Comparison of ENCODE assay signal across 13 cellular contexts in the genomic region with DNA sequence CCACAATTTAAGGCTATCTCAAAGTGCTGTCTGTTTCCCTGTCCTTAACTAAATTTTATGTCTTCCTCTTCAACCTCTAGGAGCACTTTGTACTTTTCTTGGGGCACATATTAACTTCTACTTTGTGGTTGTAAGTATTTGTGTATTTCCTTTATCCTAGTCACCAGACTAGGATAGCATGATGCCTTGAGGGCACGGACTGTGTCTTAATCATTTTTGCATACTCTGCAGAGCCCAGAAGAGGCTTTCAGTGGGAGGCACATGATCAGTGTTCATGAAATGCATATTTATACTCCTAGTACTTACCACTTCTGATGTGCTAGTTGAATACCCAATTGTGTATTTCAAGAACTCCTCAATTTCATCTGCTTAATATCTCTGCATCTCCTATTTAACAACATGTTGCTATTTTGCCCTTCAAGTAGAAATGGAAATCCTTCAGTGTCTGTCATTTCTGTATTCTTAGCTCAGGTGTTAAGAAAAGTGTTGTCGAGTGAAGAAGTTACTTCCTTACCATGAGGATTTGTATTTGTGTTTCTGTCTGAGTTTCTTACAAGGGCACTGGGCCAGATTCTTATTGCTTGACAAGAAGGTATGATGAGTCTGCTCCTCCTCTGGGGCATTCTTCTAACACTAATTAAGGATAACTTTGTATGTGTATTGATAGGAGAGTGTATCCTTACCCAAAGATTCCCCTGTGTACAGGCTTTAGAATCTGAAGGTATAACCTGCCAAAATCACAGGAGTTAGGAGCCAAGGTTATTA.
"Had no signal": no experiment of that assay in that cellular context is flagged by ENCODE, and none has a peak within 500 bp of the region (broad histone marks: within the 10 kb centered on the region; RNA-seq: fewer than 3 reads in every experiment).

No MANE protein-coding gene starts in this region.

- H3K9me3 ChIP-seq: left lung, prostate gland, testis had no signal

- H3K36me3 ChIP-seq: left lung, prostate gland had no signal

- H3K27ac ChIP-seq: left lung, prostate gland, testis had no signal

- H3K4me1 ChIP-seq: left lung, prostate gland, testis had no signal

- H3K27me3 ChIP-seq: left lung, testis had no signal

- DNase-seq: activated B cell treated with CpG ODN at 0.5 μM for 24 hours; activated CD4-positive, alpha-beta T cell treated with anti-CD3 and anti-CD28 coated beads, Interleukin-2, amount 10 ng/mL, durations not matched to agents 7 days and 5 days; activated CD8-positive, alpha-beta memory T cell treated with anti-CD3 and anti-CD28 coated beads for 24 hours; activated naive CD4-positive, alpha-beta T cell treated with anti-CD3 and anti-CD28 coated beads, Interleukin-2, amount 10 ng/mL, durations not matched to agents 7 days and 5 days; cerebellar nuclear complex; endodermal cell; head of caudate nucleus; left lung; stimulated activated CD4-positive, alpha-beta T cell treated with anti-CD3 and anti-CD28 coated beads, Interleukin-4, amount 100 ng/mL, for 24 hours; T-helper 17 cell; testis had no signal

- ATAC-seq: esophagus mucosa, left lung, T-helper 17 cell had no signal

- H3K4me3 ChIP-seq: left lung, prostate gland, testis had no signal
